1 cellular context compared by ENCODE assay signal in the genomic region with DNA sequence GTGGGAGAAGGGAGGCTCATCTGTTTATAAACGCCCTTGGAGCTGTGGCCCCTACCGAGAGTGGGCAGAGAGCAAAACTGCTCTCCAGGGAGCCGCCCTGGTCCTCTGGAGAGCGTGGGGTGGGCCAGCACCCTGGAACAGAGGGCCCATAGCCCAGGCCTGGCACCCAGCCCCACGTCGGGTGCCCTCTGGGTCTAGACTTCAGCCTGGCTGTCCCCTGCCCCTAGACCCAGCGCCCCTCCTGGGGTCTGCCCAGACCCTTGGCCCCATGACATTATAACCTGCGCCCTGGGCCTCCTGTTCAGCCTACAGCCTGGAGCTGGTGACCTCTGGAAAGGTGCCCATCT.
TF ChIP-seq lines count a peak whose summit lies in the region.

No MANE protein-coding gene starts in this region.

TF ChIP-seq in IMR-90, 13 proteins besides CTCF, POLR2A, EP300 and RAD21:
- TF ChIP-seq BHLHE40 (IDR thresholded peaks at IDR 0.05; ENCODE audit: low read depth, low read length) (no peak), MXI1 (IDR thresholded peaks at IDR 0.05; ENCODE audit: borderline replicate concordance, low read depth, low read length) (no peak), CHD1 (IDR thresholded peaks at IDR 0.05; ENCODE audit: low read depth, low read length) (no peak), RFX5 (IDR thresholded peaks at IDR 0.05; ENCODE audit: low read depth, low read length) (no peak)
